19 cellular contexts compared by ENCODE assay signal in genomic region chr5:117201016-117201415, GRCh38.
DNase-seq lines count a peak whose midpoint lies in the region; ATAC-seq and TF ChIP-seq lines count a peak whose summit lies in the region.
"Had no signal": no experiment of that assay in that cellular context is flagged by ENCODE, and none has a peak within 500 bp of the region (broad histone marks: within the 10 kb centered on the region; RNA-seq: fewer than 3 reads in every experiment).

No MANE protein-coding gene starts in this region.

- no peaks in the 10 kb centered on the region for H3K27me3 ChIP-seq in foreskin keratinocyte

- H3K4me1 ChIP-seq in foreskin keratinocyte, result no peaks in the 10 kb centered on the region
- H3K4me1 ChIP-seq: A549 had no signal

- intact Hi-C loops in left ventricle myocardium superior (cut with micrococcal nuclease), result no loop called here

- ATAC-seq in foreskin keratinocyte (peak; percentile 21), left ventricle myocardium superior (no peak), esophagus mucosa (no peak)
- ATAC-seq: A549, K562, Panc1 had no signal

- H3K27ac ChIP-seq in foreskin keratinocyte, result no peak overlapping the region
- H3K27ac ChIP-seq: A549, HL-60 had no signal

- TF ChIP-seq CTCF in foreskin keratinocyte (conservative IDR thresholded peaks at IDR 0.05), result no peak

- DNase-seq in DMS 273 treated with DMSO at 0.1 percent for 48 hours (lab: John Stamatoyannopoulos, UW) (peak; percentile 59), NCI-H1694 treated with DMSO at 0.1 percent for 48 hours (lab: John Stamatoyannopoulos, UW) (peak; percentile 34), foreskin keratinocyte (peak in 1 of 2 donors; percentile 6), occipital lobe (lab: John Stamatoyannopoulos, UW) (peak; percentile 2), germinal center (ENCODE audit: low spot score) (no peak), left ventricle myocardium superior (no peak), GM19238 (ENCODE audit: insufficient read length, low spot score) (no peak)
- DNase-seq: C1 segment of cervical spinal cord, DMS153, GOT3, NCI-H1417 treated with DMSO at 0.1 percent for 48 hours, NCI-H2029 treated with DMSO at 0.1 percent for 48 hours, NCI-H524, Right ventricle myocardium superior had no signal

Comparison
In these comparisons a context has a peak if more than half of its experiments do, and no peak if none do; other contexts are left out.
1. DNase-seq: peak in DMS 273 treated with DMSO at 0.1 percent for 48 hours (single experiment), NCI-H1694 treated with DMSO at 0.1 percent for 48 hours (single experiment) and occipital lobe (single experiment); none in germinal center (single experiment), left ventricle myocardium superior (single experiment) and GM19238 (single experiment).